In the genomic region with DNA sequence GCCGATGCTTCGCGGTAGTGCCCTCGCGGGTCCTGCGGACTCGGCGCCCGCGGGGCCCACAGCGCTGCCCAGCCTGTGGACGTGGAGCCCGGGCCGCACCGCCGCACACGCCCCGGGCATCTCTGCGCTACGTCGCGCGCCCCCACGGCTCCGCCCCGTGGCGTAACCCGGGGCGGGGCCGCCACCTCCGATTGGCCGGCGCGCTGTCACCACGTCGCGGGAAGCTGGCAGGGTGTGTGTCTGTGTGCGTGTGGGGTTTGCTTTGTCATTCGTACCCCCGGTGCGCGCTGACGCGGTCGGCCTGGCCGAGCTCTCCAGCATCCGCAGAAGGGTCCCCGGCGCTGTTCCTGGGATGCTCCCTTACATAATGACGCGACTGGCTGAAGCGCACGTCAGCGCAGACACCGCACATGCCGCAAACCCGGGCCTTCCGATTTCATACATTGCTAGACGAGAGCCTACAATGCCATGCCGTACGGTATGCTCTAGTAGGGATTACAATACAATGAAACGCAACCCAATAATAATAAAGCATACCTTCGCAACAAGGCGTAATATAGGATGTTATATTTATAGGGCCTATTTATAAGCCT, we compare ENCODE assay signal across 8 cellular contexts. TPM values are rescaled to one million over a fixed set of nuclear protein-coding genes. Genes with fewer than 3 reads are reported as not detected.
A peak's percentile ranks its signal among the peaks of the same experiment; 100 is the strongest.
DNase-seq lines count a peak whose midpoint lies in the region; ATAC-seq, FAIRE-seq and TF ChIP-seq lines count a peak whose summit lies in the region.

No MANE protein-coding gene starts in this region.

- peak overlapping the region; percentile 90 for H3K4me3 Mint-ChIP-seq in WTC11

- H3K27ac Mint-ChIP-seq in WTC11 = peak overlapping the region; percentile 94

- H2AFZ ChIP-seq in keratinocyte (ENCODE audit: control insufficient read depth, low read length) = peak overlapping the region; percentile 97

- POLR2A ChIA-PET in WTC11 (lab: Charles Lee) = no interaction called here

- H3K4me1 Mint-ChIP-seq in WTC11 = peaks cover 16% of the 10 kb centered on the region

- dilution Hi-C loops in keratinocyte (cut with MboI; ENCODE audit: extremely low pct_ligation_motif_present, low sequenced_read_pairs) = no loop called here

- H4K20me1 ChIP-seq in keratinocyte (ENCODE audit: control insufficient read depth, extremely low read depth, insufficient read depth, low read length) = no peaks in the 10 kb centered on the region

- H3K4me3 ChIP-seq in cardiac fibroblast (replicated peaks in 1 of 2; ENCODE audit: low read depth in 2 of 2, low read length in 2 of 2) (peak overlapping the region; percentile 73 to 84), keratinocyte (ENCODE audit: control insufficient read depth in 2 of 3, extremely low read depth in 1 of 3, insufficient read depth in 2 of 3, low read depth in 1 of 3, low read length in 3 of 3) (peak overlapping the region; percentile 52 to 97 (median 94))

- H3K27me3 Mint-ChIP-seq in WTC11 (ENCODE audit: low read depth) = peaks cover 16% of the 10 kb centered on the region

- H3K9me3 Mint-ChIP-seq in WTC11 = no peaks in the 10 kb centered on the region

- peak; percentile 83 for TF ChIP-seq POLR2A in GM18951 (IDR thresholded peaks at IDR 0.05; ENCODE audit: extremely low read depth, insufficient read depth, insufficient read length)

- CTCF ChIA-PET in WTC11 (lab: Charles Lee) = interaction anchor here (1.0 to 1.3 kb wide), 3 partner anchors 72 to 178 kb away, joined by 3 to 5 read pairs (median 4); no protein-coding TSS in a partner anchor

- peak overlapping the region; percentile 98 for H3K4me2 ChIP-seq in keratinocyte (ENCODE audit: control insufficient read depth, extremely low read depth, insufficient read depth, low read depth, low read length)

- peaks cover 22% of the 10 kb centered on the region for H3K79me2 ChIP-seq in keratinocyte (ENCODE audit: control insufficient read depth, insufficient read depth, low read length)

- H3K4me1 ChIP-seq in keratinocyte (ENCODE audit: control insufficient read depth, extremely low read depth, insufficient read depth, low read length) = peaks cover 21% of the 10 kb centered on the region

- H3K9ac ChIP-seq in keratinocyte (ENCODE audit: control insufficient read depth, extremely low read depth, insufficient read depth, low read length) = peak overlapping the region; percentile 91

- H3K27me3 ChIP-seq in keratinocyte (ENCODE audit: control insufficient read depth, extremely low read depth, insufficient read depth, low read length) = no peaks in the 10 kb centered on the region

- DNase-seq in AG08396 (ENCODE audit: low spot score) = peak; percentile 93
- peak; percentile 81 for DNase-seq in NCI-H2196 treated with DMSO at 0.1 percent for 48 hours (lab: John Stamatoyannopoulos, UW; ENCODE audit: unreplicated experiment)
- peak; percentile 59 for DNase-seq in WTC11 (ENCODE audit: low spot score)
- DNase-seq in cardiac fibroblast (ENCODE audit: low read depth in 2 of 2) = peak in 1 of 2 donors; percentile 80
- DNase-seq in keratinocyte (ENCODE audit: low read depth, low spot score) = peak; percentile 49
- peak; percentile 72 to 84 for DNase-seq in stimulated activated CD4-positive, alpha-beta T cell treated with anti-CD3 and anti-CD28 coated beads, Interleukin-15, amount 100 ng/mL, for 1 hour (ENCODE audit: low read depth in 1 of 2, low spot score in 1 of 2)

- no peak for TF ChIP-seq CTCF in WTC11 (IDR thresholded peaks at IDR 0.05)
- TF ChIP-seq CTCF in cardiac fibroblast (IDR thresholded peaks at IDR 0.05; ENCODE audit: low read depth, low read length) = no peak
- no peak for TF ChIP-seq CTCF in keratinocyte (optimal IDR thresholded peaks at IDR 0.05 in 1 of 3, IDR thresholded peaks at IDR 0.05 in 1 of 3, conservative IDR thresholded peaks at IDR 0.05 in 1 of 3; ENCODE audit: extremely low read depth in 1 of 3, insufficient read depth in 2 of 3, low read length in 3 of 3)

- no peaks in the 10 kb centered on the region for H3K36me3 Mint-ChIP-seq in WTC11

- H3K36me3 ChIP-seq in keratinocyte (ENCODE audit: control insufficient read depth in 2 of 2, extremely low read depth in 1 of 2, insufficient read depth in 2 of 2, low read length in 2 of 2) = no peaks in the 10 kb centered on the region

- no peaks in the 10 kb centered on the region for H3K9me1 ChIP-seq in keratinocyte (ENCODE audit: control insufficient read depth, extremely low read depth, insufficient read depth, low read length)

- FAIRE-seq in keratinocyte (lab: Jason Lieb, UNC) = no peak

- no peaks in the 10 kb centered on the region for H3K9me3 ChIP-seq in keratinocyte (ENCODE audit: control insufficient read depth, low read depth, low read length)

- in situ Hi-C loops in GM18951 (cut with MboI; ENCODE audit: low sequenced_read_pairs, unreplicated experiment) = no loop called here

- ATAC-seq in HG03139 (IDR thresholded peaks at IDR 0.05; ENCODE audit: unreplicated experiment) (peak; percentile 59), WTC11 (peak; percentile 66)

- peak overlapping the region; percentile 93 for H3K27ac ChIP-seq in keratinocyte (ENCODE audit: control insufficient read depth, insufficient read depth, low read length)

TF ChIP-seq in WTC11, 78 proteins besides CTCF, POLR2A, EP300 and RAD21 (continues in another document):
- TF ChIP-seq ATF1 (CRISPR knock-in tag; IDR thresholded peaks at IDR 0.05) (no peak), ELF4 (CRISPR knock-in tag; IDR thresholded peaks at IDR 0.05; ENCODE audit: low read depth) (no peak), ESRRA (CRISPR knock-in tag; IDR thresholded peaks at IDR 0.05; ENCODE audit: borderline replicate concordance) (no peak), RELA (CRISPR knock-in tag; IDR thresholded peaks at IDR 0.05; ENCODE audit: borderline replicate concordance) (no peak), ZNF219 (CRISPR knock-in tag; IDR thresholded peaks at IDR 0.05; ENCODE audit: borderline replicate concordance) (no peak), CREB1 (CRISPR knock-in tag; IDR thresholded peaks at IDR 0.05) (no peak)
- TF ChIP-seq, protein P1, sequence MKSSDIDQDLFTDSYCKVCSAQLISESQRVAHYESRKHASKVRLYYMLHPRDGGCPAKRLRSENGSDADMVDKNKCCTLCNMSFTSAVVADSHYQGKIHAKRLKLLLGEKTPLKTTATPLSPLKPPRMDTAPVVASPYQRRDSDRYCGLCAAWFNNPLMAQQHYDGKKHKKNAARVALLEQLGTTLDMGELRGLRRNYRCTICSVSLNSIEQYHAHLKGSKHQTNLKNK (CRISPR knock-in tag; IDR thresholded peaks at IDR 0.05) = no peak
- TF ChIP-seq, protein P2, sequence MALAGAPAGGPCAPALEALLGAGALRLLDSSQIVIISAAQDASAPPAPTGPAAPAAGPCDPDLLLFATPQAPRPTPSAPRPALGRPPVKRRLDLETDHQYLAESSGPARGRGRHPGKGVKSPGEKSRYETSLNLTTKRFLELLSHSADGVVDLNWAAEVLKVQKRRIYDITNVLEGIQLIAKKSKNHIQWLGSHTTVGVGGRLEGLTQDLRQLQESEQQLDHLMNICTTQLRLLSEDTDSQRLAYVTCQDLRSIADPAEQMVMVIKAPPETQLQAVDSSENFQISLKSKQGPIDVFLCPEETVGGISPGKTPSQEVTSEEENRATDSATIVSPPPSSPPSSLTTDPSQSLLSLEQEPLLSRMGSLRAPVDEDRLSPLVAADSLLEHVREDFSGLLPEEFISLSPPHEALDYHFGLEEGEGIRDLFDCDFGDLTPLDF (CRISPR knock-in tag; IDR thresholded peaks at IDR 0.05) = 0 out of 2 replicates have a peak, but pooled peaks have one; percentile 19
- TF ChIP-seq, protein P3, sequence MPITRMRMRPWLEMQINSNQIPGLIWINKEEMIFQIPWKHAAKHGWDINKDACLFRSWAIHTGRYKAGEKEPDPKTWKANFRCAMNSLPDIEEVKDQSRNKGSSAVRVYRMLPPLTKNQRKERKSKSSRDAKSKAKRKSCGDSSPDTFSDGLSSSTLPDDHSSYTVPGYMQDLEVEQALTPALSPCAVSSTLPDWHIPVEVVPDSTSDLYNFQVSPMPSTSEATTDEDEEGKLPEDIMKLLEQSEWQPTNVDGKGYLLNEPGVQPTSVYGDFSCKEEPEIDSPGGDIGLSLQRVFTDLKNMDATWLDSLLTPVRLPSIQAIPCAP (CRISPR knock-in tag; IDR thresholded peaks at IDR 0.05) = no peak
- TF ChIP-seq, protein P4, sequence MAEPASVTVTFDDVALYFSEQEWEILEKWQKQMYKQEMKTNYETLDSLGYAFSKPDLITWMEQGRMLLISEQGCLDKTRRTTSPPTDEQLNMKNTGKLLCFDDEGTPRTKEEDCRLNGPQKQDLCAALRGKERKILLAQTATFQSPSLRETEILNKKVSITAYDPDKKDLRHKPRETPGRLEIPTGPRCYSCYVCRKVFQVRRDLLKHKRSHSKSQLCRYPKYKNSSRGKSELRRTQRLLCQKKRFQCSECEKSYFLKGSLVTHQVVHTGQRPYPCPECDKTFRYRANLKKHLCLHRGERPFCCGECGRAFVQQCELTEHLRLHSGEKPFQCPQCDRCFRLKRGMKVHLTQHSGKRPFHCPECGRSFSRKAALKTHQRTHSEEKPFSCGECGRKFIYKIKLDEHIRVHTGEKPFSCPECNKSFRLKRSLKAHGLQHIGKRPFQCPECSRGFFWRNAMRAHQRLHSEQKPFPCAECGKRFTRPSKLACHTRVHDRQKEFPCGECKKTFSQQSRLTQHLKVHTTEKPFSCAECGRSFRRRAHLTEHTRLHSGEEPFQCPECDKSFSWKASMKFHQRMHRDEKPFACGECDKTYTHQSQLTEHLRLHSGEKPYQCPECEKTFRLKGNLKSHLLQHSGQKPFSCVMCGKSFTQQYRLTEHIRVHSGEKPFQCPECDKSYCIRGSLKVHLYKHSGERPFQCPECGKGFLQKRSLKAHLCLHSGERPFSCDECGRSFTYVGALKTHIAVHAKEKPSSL (CRISPR knock-in tag; conservative IDR thresholded peaks at IDR 0.05) = no peak

RNA-seq across cellular contexts. Expression of a gene that starts 0.5 kb away (rescaled TPM):
- 9.0 to 9.5 TPM (median 9.0 TPM) in 3 replicates for total RNA-seq in WTC11 (2021)
- polyA plus RNA-seq in keratinocyte = 6.0 to 10.8 TPM (median 8.1 TPM) in 3 replicates
- polyA plus RNA-seq in keratinocyte (2011; ENCODE audit: low read depth) = 28.1 TPM
- 4.2 and 6.1 TPM in 2 replicates for polyA plus RNA-seq in keratinocyte (2011; cell fraction: cytosol; rRNA removed)
- 14.9 and 19.5 TPM in 2 replicates for polyA plus RNA-seq in keratinocyte (2011; cell fraction: nucleus; rRNA removed)
- 11.2 and 11.7 TPM in 2 replicates for polyA plus RNA-seq in keratinocyte (2012; ENCODE audit: low replicate concordance)
- polyA minus RNA-seq in keratinocyte = 2.1 to 5.5 TPM (median 4.6 TPM) in 3 replicates
- polyA minus RNA-seq in keratinocyte (2011; cell fraction: cytosol; rRNA and poly(A)+ RNA removed) = 4.4 TPM
- polyA minus RNA-seq in keratinocyte (2011; cell fraction: nucleus; rRNA and poly(A)+ RNA removed) = 7.7 and 12.1 TPM in 2 replicates

RNA-seq across cellular contexts. Expression of a gene that starts 9.5 kb away (rescaled TPM):
- 0.24 to 0.27 TPM in 2 of 3 replicates, not detected in the other for total RNA-seq in WTC11 (2021)
- polyA plus RNA-seq in keratinocyte = 0.08 to 0.20 TPM (median 0.09 TPM) in 3 replicates
- not detected for polyA plus RNA-seq in keratinocyte (2011; ENCODE audit: low read depth)
- polyA plus RNA-seq in keratinocyte (2011; cell fraction: cytosol; rRNA removed) = 0.05 TPM in 1 of 2 replicates, not detected in the other
- not detected in 2 replicates for polyA plus RNA-seq in keratinocyte (2011; cell fraction: nucleus; rRNA removed)
- 0.38 and 0.69 TPM in 2 replicates for polyA plus RNA-seq in keratinocyte (2012; ENCODE audit: low replicate concordance)
- not detected in 3 replicates for polyA minus RNA-seq in keratinocyte
- polyA minus RNA-seq in keratinocyte (2011; cell fraction: cytosol; rRNA and poly(A)+ RNA removed) = not detected
- not detected in 2 replicates for polyA minus RNA-seq in keratinocyte (2011; cell fraction: nucleus; rRNA and poly(A)+ RNA removed)
